10 cellular contexts compared by ENCODE assay signal in genomic region chr3:44355634-44356033, GRCh38. TPM values are rescaled to one million over a fixed set of nuclear protein-coding genes. Genes with fewer than 3 reads are reported as not detected.
DNase-seq lines count a peak whose midpoint lies in the region; FAIRE-seq and TF ChIP-seq lines count a peak whose summit lies in the region.
"Had no signal": no experiment of that assay in that cellular context is flagged by ENCODE, and none has a peak within 500 bp of the region (broad histone marks: within the 10 kb centered on the region; RNA-seq: fewer than 3 reads in every experiment).

No MANE protein-coding gene starts in this region.

- H3K4me1 ChIP-seq in thyroid gland: no peaks in the 10 kb centered on the region

- DNase-seq in CD1c-positive myeloid dendritic cell (ENCODE audit: extremely low spot score) (peak; percentile 29), NCI-H146 (lab: John Stamatoyannopoulos, UW) (peak; percentile 19), bronchial epithelial cell (ENCODE audit: low read depth) (peak; percentile 71), middle frontal gyrus (ENCODE audit: extremely low spot score, low spot score) (peak; percentile 4), NCI-H1105 (lab: John Stamatoyannopoulos, UW) (no peak), thyroid gland (no peak), RPMI8226 (no peak)
- DNase-seq in NK-92 treated with Interleukin-12 subunit alpha and Interleukin-12 subunit beta, amount 100 ng/mL, for 24 hours (lab: John Stamatoyannopoulos, UW): no peak
- DNase-seq: activated CD8-positive, alpha-beta memory T cell treated with anti-CD3 and anti-CD28 coated beads, Interleukin-2, amount 50 U/mL, for 48 hours had no signal

- H3K27ac ChIP-seq in thyroid gland: no peak overlapping the region

- H3K4me3 ChIP-seq in bronchial epithelial cell (ENCODE audit: low read depth, low read length): no peak overlapping the region
- H3K4me3 ChIP-seq in thyroid gland (replicated peaks in 1 of 3): no peak overlapping the region

- 61 to 62% methylated on average over 2 of the region's 2 CpGs for WGBS in thyroid gland, 2 donors

- H3K9me3 ChIP-seq in thyroid gland: no peaks in the 10 kb centered on the region

- FAIRE-seq in bronchial epithelial cell (lab: Jason Lieb, UNC): no peak
- FAIRE-seq: GM12891 had no signal

- intact Hi-C loops in thyroid gland (cut with DNase I): no loop called here

- TF ChIP-seq CTCF in bronchial epithelial cell (IDR thresholded peaks at IDR 0.05; ENCODE audit: insufficient read depth, low read length, severe bottlenecking): no peak
- no peak for TF ChIP-seq CTCF in thyroid gland (IDR thresholded peaks at IDR 0.05)

- TF ChIP-seq POLR2A in thyroid gland (IDR thresholded peaks at IDR 0.05): no peak

- peaks cover 4% of the 10 kb centered on the region for H3K36me3 ChIP-seq in bronchial epithelial cell (ENCODE audit: control insufficient read depth, insufficient read depth, low read length)
- H3K36me3 ChIP-seq in thyroid gland: peaks cover 0 to 2% of the 10 kb centered on the region in 2 donors

- no peaks in the 10 kb centered on the region for H3K27me3 ChIP-seq in bronchial epithelial cell (ENCODE audit: control insufficient read depth, insufficient read depth, low read length)
- no peaks in the 10 kb centered on the region for H3K27me3 ChIP-seq in thyroid gland

RNA-seq across cellular contexts. Expression of gene TCAIM, which starts 17.1 kb away (rescaled TPM):
- total RNA-seq in bronchial epithelial cell: 30.3 and 32.9 TPM in 2 replicates
- total RNA-seq in thyroid gland: 10 to 100 TPM; 26.2 to 33.3 (median 27.7) TPM

Comparison
In these comparisons a context has a peak if more than half of its experiments do, and no peak if none do; other contexts are left out.
1. DNase-seq: peak in CD1c-positive myeloid dendritic cell (single experiment), NCI-H146 (single experiment), bronchial epithelial cell (single experiment) and middle frontal gyrus (single experiment); none in NK-92 treated with Interleukin-12 subunit alpha and Interleukin-12 subunit beta, amount 100 ng/mL, for 24 hours (single experiment), NCI-H1105 (single experiment), thyroid gland (0 of 2) and RPMI8226 (single experiment).